9 cellular contexts compared by ENCODE assay signal in the genomic region with DNA sequence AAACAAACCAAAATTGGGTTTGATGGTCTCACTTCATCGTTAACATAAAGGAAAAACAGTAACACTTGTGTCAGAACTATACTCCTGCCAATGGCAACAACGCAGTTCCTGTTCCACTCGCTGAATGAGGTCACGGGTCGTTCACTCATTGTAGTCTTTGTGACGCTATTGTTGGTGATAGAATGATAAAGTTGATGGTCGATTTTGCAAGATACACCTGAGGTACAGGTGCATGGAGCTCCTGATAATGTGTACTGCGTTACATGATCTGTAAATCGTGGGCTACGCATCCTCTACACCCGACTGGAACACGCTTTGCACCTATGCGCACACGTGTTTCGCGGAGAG. TPM values are rescaled to one million over a fixed set of nuclear protein-coding genes. Genes with fewer than 3 reads are reported as not detected.
DNase-seq lines count a peak whose midpoint lies in the region; ATAC-seq, FAIRE-seq and TF ChIP-seq lines count a peak whose summit lies in the region.
"Had no signal": no experiment of that assay in that cellular context is flagged by ENCODE, and none has a peak within 500 bp of the region (broad histone marks: within the 10 kb centered on the region; RNA-seq: fewer than 3 reads in every experiment).

No MANE protein-coding gene starts in this region.

- peak overlapping the region; percentile 72 for H3K9ac ChIP-seq in endothelial cell of umbilical vein (replicated peaks; ENCODE audit: extremely low read depth, insufficient read depth, low read length)

- no peak for TF ChIP-seq POLR2A in endothelial cell of umbilical vein (IDR thresholded peaks at IDR 0.05; ENCODE audit: low read depth, low read length)

- intact Hi-C loops in PC-9 (cut with micrococcal nuclease; ENCODE audit: unreplicated experiment) (loop anchor here (1.0 to 5.0 kb wide), 5 partner anchors 45 to 813 kb away; partner anchors contain the start of genes LZIC, NMNAT1 and PEX14), endothelial cell of umbilical vein (cut with micrococcal nuclease) (loop anchor here (1.0 to 10.0 kb wide), 5 partner anchors 42 to 805 kb away; partner anchors contain the start of genes DFFA and UBE4B)

- H3F3A ChIP-seq in PC-9 (ENCODE audit: insufficient read depth, low read depth) = no peaks in the 10 kb centered on the region; the same call in 1 of the 2 replicates

- H2AFZ ChIP-seq in ACC112 (ENCODE audit: low read length, unreplicated experiment) (peak overlapping the region; percentile 94), PC-9 (peak overlapping the region; percentile 93), endothelial cell of umbilical vein (ENCODE audit: low read depth, low read length) (peak overlapping the region; percentile 18), osteoblast (ENCODE audit: low read length) (peak overlapping the region; percentile 91)

- H3K4me3 ChIP-seq in ACC112 (ENCODE audit: low read depth, low read length) = peak overlapping the region; percentile 89
- peak overlapping the region; percentile 71 for H3K4me3 ChIP-seq in PC-9
- peak overlapping the region in 2 of 3 experiments; percentile 55 to 67 for H3K4me3 ChIP-seq in endothelial cell of umbilical vein (replicated peaks in 1 of 3; ENCODE audit: insufficient read depth in 1 of 3, low read depth in 1 of 3, low read length in 3 of 3)
- peak overlapping the region; percentile 99 for H3K4me3 ChIP-seq in osteoblast (ENCODE audit: insufficient read depth, low read length)

- H3K4me2 ChIP-seq in PC-9 (peak overlapping the region; percentile 86), endothelial cell of umbilical vein (ENCODE audit: insufficient read depth, low read length) (peak overlapping the region; percentile 50), osteoblast (ENCODE audit: insufficient read depth, low read length) (peak overlapping the region; percentile 90)

- DNase-seq in PC-9 = no peak
- DNase-seq in endothelial cell of umbilical vein (ENCODE audit: low read depth, low spot score) = peak; percentile 82
- peak; percentile 62 for DNase-seq in osteoblast (ENCODE audit: insufficient read length, low spot score, missing footprints)
- DNase-seq in SKM-1 treated with dmso at 0.1 percent for 144 hours (lab: John Stamatoyannopoulos, UW; ENCODE audit: unreplicated experiment) = no peak

- H3K79me2 ChIP-seq in ACC112 (ENCODE audit: control insufficient read depth, insufficient read depth, low read length, unreplicated experiment) = peaks cover 5% of the 10 kb centered on the region
- H3K79me2 ChIP-seq in PC-9 (ENCODE audit: low read depth) = peaks cover 13% of the 10 kb centered on the region
- no peaks in the 10 kb centered on the region for H3K79me2 ChIP-seq in endothelial cell of umbilical vein (ENCODE audit: control insufficient read depth, insufficient read depth, low read length)
- peaks cover 21% of the 10 kb centered on the region for H3K79me2 ChIP-seq in osteoblast (ENCODE audit: insufficient read depth, low read length)

- peak overlapping the region; percentile 80; the same call in 1 of the 2 replicates for H3K27ac ChIP-seq in ACC112 (ENCODE audit: low read depth, low read length)
- H3K27ac ChIP-seq in PC-9 = no peak overlapping the region
- peak overlapping the region; percentile 42 for H3K27ac ChIP-seq in endothelial cell of umbilical vein (ENCODE audit: insufficient read depth, low read depth, low read length)
- no peak overlapping the region for H3K27ac ChIP-seq in osteoblast (ENCODE audit: low read depth, low read length)

- H3K27me3 ChIP-seq in ACC112 (ENCODE audit: insufficient read depth, low read length) (no peaks in the 10 kb centered on the region), PC-9 (ENCODE audit: insufficient read depth, low read depth) (no peaks in the 10 kb centered on the region), endothelial cell of umbilical vein (ENCODE audit: control insufficient read depth in 2 of 2, insufficient read depth in 2 of 2, low read length in 2 of 2) (no peaks in the 10 kb centered on the region), osteoblast (ENCODE audit: insufficient read depth, low read length) (no peaks in the 10 kb centered on the region)

- FAIRE-seq in endothelial cell of umbilical vein (lab: Jason Lieb, UNC) = peak; percentile 98
- FAIRE-seq: islet of Langerhans had no signal

- no peaks in the 10 kb centered on the region for H3K9me1 ChIP-seq in endothelial cell of umbilical vein (replicated peaks; ENCODE audit: control insufficient read depth, extremely low read depth, insufficient read depth, low read length)

- ATAC-seq in GM18907 (IDR thresholded peaks at IDR 0.05; ENCODE audit: unreplicated experiment) (peak; percentile 4), HG02610 (IDR thresholded peaks at IDR 0.05; ENCODE audit: unreplicated experiment) (no peak), HG03196 (IDR thresholded peaks at IDR 0.05; ENCODE audit: unreplicated experiment) (no peak)

- H4K20me1 ChIP-seq in PC-9 (ENCODE audit: insufficient read depth) (no peaks in the 10 kb centered on the region), endothelial cell of umbilical vein (replicated peaks; ENCODE audit: control insufficient read depth, extremely low read depth, insufficient read depth, low read length) (no peaks in the 10 kb centered on the region), osteoblast (ENCODE audit: insufficient read depth, low read length) (no peaks in the 10 kb centered on the region)

- POLR2A ChIA-PET in PC-9 (lab: Charles Lee; ENCODE audit: unreplicated experiment) = interaction anchor here (0.5 kb wide), 1 partner anchor 64 kb away, joined by 3 read pairs; no protein-coding TSS in a partner anchor
- POLR2A ChIA-PET in endothelial cell of umbilical vein (lab: Charles Lee) = interaction anchor here (1.1 to 1.6 kb wide), 2 partner anchors 14 to 64 kb away, joined by 3 to 6 read pairs; no protein-coding TSS in a partner anchor

- H3K36me3 ChIP-seq in ACC112 (ENCODE audit: insufficient read depth, low read length) = no peaks in the 10 kb centered on the region
- no peaks in the 10 kb centered on the region for H3K36me3 ChIP-seq in PC-9 (ENCODE audit: low read depth)
- H3K36me3 ChIP-seq in endothelial cell of umbilical vein (ENCODE audit: control insufficient read depth in 2 of 2, extremely low read depth in 1 of 2, insufficient read depth in 2 of 2, low read length in 2 of 2) = no peaks in the 10 kb centered on the region
- H3K36me3 ChIP-seq in osteoblast (ENCODE audit: insufficient read depth, low read length) = no peaks in the 10 kb centered on the region

- dilution Hi-C loops in endothelial cell of umbilical vein (cut with MboI; ENCODE audit: extremely low pct_ligation_motif_present, low sequenced_read_pairs) = no loop called here

- no peak for TF ChIP-seq CTCF in PC-9 (conservative IDR thresholded peaks at IDR 0.05)
- TF ChIP-seq CTCF in endothelial cell of umbilical vein (IDR thresholded peaks at IDR 0.05; ENCODE audit: extremely low read depth in 1 of 2, insufficient read depth in 1 of 2, low read depth in 1 of 2, low read length in 2 of 2) = no peak
- TF ChIP-seq CTCF in osteoblast (IDR thresholded peaks at IDR 0.05; ENCODE audit: extremely low read depth, low read depth, low read length) = no peak

- H3K9me3 ChIP-seq in PC-9 (ENCODE audit: insufficient read depth, low read depth) (no peaks in the 10 kb centered on the region), endothelial cell of umbilical vein (replicated peaks; ENCODE audit: control insufficient read depth, insufficient read depth, low read length) (no peaks in the 10 kb centered on the region), osteoblast (ENCODE audit: low read depth, low read length) (no peaks in the 10 kb centered on the region)

- H3K4me1 ChIP-seq in ACC112 (ENCODE audit: control insufficient read depth, insufficient read depth, low read length, unreplicated experiment) (peaks cover 7% of the 10 kb centered on the region), PC-9 (replicated peaks; ENCODE audit: insufficient read depth) (peaks cover 10% of the 10 kb centered on the region), endothelial cell of umbilical vein (ENCODE audit: control insufficient read depth, extremely low read depth, insufficient read depth, low read length) (peaks cover 14% of the 10 kb centered on the region), osteoblast (ENCODE audit: insufficient read depth, low read length) (peaks cover 15% of the 10 kb centered on the region)

- CTCF ChIA-PET in PC-9 (lab: Charles Lee) = interaction anchor here (0.6 to 3.3 kb wide), 3 partner anchors 43 to 64 kb away, joined by 3 to 19 read pairs (median 3); no protein-coding TSS in a partner anchor
- CTCF ChIA-PET in endothelial cell of umbilical vein (lab: Charles Lee) = interaction anchor here (0.9 to 3.3 kb wide), 22 partner anchors 8 to 440 kb away, joined by 3 to 123 read pairs (median 6); partner anchors contain the start of genes DFFA, KIF1B and PGD

- no TSS peak for BruUV-seq in PC-9 (replicated peaks; lab: Mats Ljungman, UMichigan)
- no TSS peak for BruUV-seq in endothelial cell of umbilical vein (replicated peaks; lab: Mats Ljungman, UMichigan)

- H3K9me2 ChIP-seq in PC-9 (ENCODE audit: insufficient read depth) = no peaks in the 10 kb centered on the region

RNA-seq across cellular contexts. Expression of gene CENPS, which starts 0.4 kb away (rescaled TPM):
- 28.5 and 35.9 TPM in 2 replicates for total RNA-seq in PC-9 (2021)
- total RNA-seq in endothelial cell of umbilical vein = 16.2 and 17.0 TPM in 2 replicates
- 8.7 and 10.2 TPM in 2 replicates for polyA plus RNA-seq in endothelial cell of umbilical vein
- polyA plus RNA-seq in endothelial cell of umbilical vein (2011; cell fraction: cytosol; rRNA removed) = 9.0 and 11.3 TPM in 2 replicates
- 4.8 and 5.6 TPM in 2 replicates for polyA plus RNA-seq in endothelial cell of umbilical vein (2011; cell fraction: nucleus; rRNA removed)
- 12.6 and 17.0 TPM in 2 replicates for polyA plus RNA-seq in endothelial cell of umbilical vein (2012)
- 1.0 and 1.2 TPM in 2 replicates for polyA minus RNA-seq in endothelial cell of umbilical vein
- polyA minus RNA-seq in endothelial cell of umbilical vein (2011; cell fraction: cytosol; rRNA and poly(A)+ RNA removed) = 9.5 TPM
- polyA minus RNA-seq in endothelial cell of umbilical vein (2011; cell fraction: nucleus; rRNA and poly(A)+ RNA removed) = 3.4 and 10.4 TPM in 2 replicates
- 13.6 and 17.4 TPM in 2 replicates for total RNA-seq in osteoblast

RNA-seq across cellular contexts. Expression of gene CORT, which starts 20.0 kb away (rescaled TPM):
- total RNA-seq in PC-9 (2021) = 1.4 and 1.6 TPM in 2 replicates
- total RNA-seq in endothelial cell of umbilical vein = not detected in 2 replicates
- polyA plus RNA-seq in endothelial cell of umbilical vein = 0.11 TPM in 1 of 2 replicates, not detected in the other
- 0.14 and 0.18 TPM in 2 replicates for polyA plus RNA-seq in endothelial cell of umbilical vein (2011; cell fraction: cytosol; rRNA removed)
- polyA plus RNA-seq in endothelial cell of umbilical vein (2011; cell fraction: nucleus; rRNA removed) = 0.51 and 0.69 TPM in 2 replicates
- polyA plus RNA-seq in endothelial cell of umbilical vein (2012) = not detected in 2 replicates
- not detected in 2 replicates for polyA minus RNA-seq in endothelial cell of umbilical vein
- not detected for polyA minus RNA-seq in endothelial cell of umbilical vein (2011; cell fraction: cytosol; rRNA and poly(A)+ RNA removed)
- 0.87 TPM in 1 of 2 replicates, not detected in the other for polyA minus RNA-seq in endothelial cell of umbilical vein (2011; cell fraction: nucleus; rRNA and poly(A)+ RNA removed)
- 0.29 and 0.36 TPM in 2 replicates for total RNA-seq in osteoblast

RNA-seq across cellular contexts. Expression of gene PGD, which starts 31.0 kb away (rescaled TPM):
- total RNA-seq in PC-9 (2021) (526 and 559 TPM in 2 replicates), endothelial cell of umbilical vein (303 and 307 TPM in 2 replicates), osteoblast (136 and 142 TPM in 2 replicates)
- polyA plus RNA-seq in endothelial cell of umbilical vein = 189 and 196 TPM in 2 replicates
- 153 and 175 TPM in 2 replicates for polyA plus RNA-seq in endothelial cell of umbilical vein (2011; cell fraction: cytosol; rRNA removed)
- 121 and 149 TPM in 2 replicates for polyA plus RNA-seq in endothelial cell of umbilical vein (2011; cell fraction: nucleus; rRNA removed)
- polyA plus RNA-seq in endothelial cell of umbilical vein (2012) = 280 and 365 TPM in 2 replicates
- polyA minus RNA-seq in endothelial cell of umbilical vein = 206 and 248 TPM in 2 replicates
- polyA minus RNA-seq in endothelial cell of umbilical vein (2011; cell fraction: cytosol; rRNA and poly(A)+ RNA removed) = 66.0 TPM
- 59.0 and 66.0 TPM in 2 replicates for polyA minus RNA-seq in endothelial cell of umbilical vein (2011; cell fraction: nucleus; rRNA and poly(A)+ RNA removed)

RNA-seq across cellular contexts. Expression of gene DFFA, which starts 42.5 kb away (rescaled TPM):
- total RNA-seq in PC-9 (2021) (35.2 and 36.8 TPM in 2 replicates), endothelial cell of umbilical vein (44.5 and 45.9 TPM in 2 replicates), osteoblast (27.9 and 32.7 TPM in 2 replicates)
- 21.0 and 30.0 TPM in 2 replicates for polyA plus RNA-seq in endothelial cell of umbilical vein
- polyA plus RNA-seq in endothelial cell of umbilical vein (2011; cell fraction: cytosol; rRNA removed) = 30.1 and 35.7 TPM in 2 replicates
- polyA plus RNA-seq in endothelial cell of umbilical vein (2011; cell fraction: nucleus; rRNA removed) = 16.9 and 17.5 TPM in 2 replicates
- polyA plus RNA-seq in endothelial cell of umbilical vein (2012) = 35.6 and 39.8 TPM in 2 replicates
- polyA minus RNA-seq in endothelial cell of umbilical vein = 50.9 and 54.5 TPM in 2 replicates
- polyA minus RNA-seq in endothelial cell of umbilical vein (2011; cell fraction: cytosol; rRNA and poly(A)+ RNA removed) = 19.4 TPM
- 8.4 and 10.9 TPM in 2 replicates for polyA minus RNA-seq in endothelial cell of umbilical vein (2011; cell fraction: nucleus; rRNA and poly(A)+ RNA removed)

RNA-seq across cellular contexts. Expression of gene PEX14, which starts 44.9 kb away (rescaled TPM):
- 28.3 and 34.7 TPM in 2 replicates for total RNA-seq in PC-9 (2021)
- total RNA-seq in endothelial cell of umbilical vein = 22.8 and 26.5 TPM in 2 replicates
- polyA plus RNA-seq in endothelial cell of umbilical vein = 19.5 and 20.1 TPM in 2 replicates
- 11.0 and 15.8 TPM in 2 replicates for polyA plus RNA-seq in endothelial cell of umbilical vein (2011; cell fraction: cytosol; rRNA removed)
- polyA plus RNA-seq in endothelial cell of umbilical vein (2011; cell fraction: nucleus; rRNA removed) = 21.3 and 21.7 TPM in 2 replicates
- 15.3 and 18.1 TPM in 2 replicates for polyA plus RNA-seq in endothelial cell of umbilical vein (2012)
- 9.4 and 18.6 TPM in 2 replicates for polyA minus RNA-seq in endothelial cell of umbilical vein
- polyA minus RNA-seq in endothelial cell of umbilical vein (2011; cell fraction: cytosol; rRNA and poly(A)+ RNA removed) = 5.4 TPM
- polyA minus RNA-seq in endothelial cell of umbilical vein (2011; cell fraction: nucleus; rRNA and poly(A)+ RNA removed) = 10.7 and 22.7 TPM in 2 replicates
- 15.2 and 15.3 TPM in 2 replicates for total RNA-seq in osteoblast

Comparison
In these comparisons a context has a peak if more than half of its experiments do, and no peak if none do; other contexts are left out.
1. H2AFZ ChIP-seq: peak in every context shown above with its lines; median percentile 94 in ACC112; 93 in PC-9; 91 in osteoblast; 18 in endothelial cell of umbilical vein.
2. H3K27ac ChIP-seq: peak in ACC112 (single experiment) and endothelial cell of umbilical vein (single experiment); none in PC-9 (single experiment) and osteoblast (single experiment).
3. DNase-seq: peak in endothelial cell of umbilical vein (single experiment) and osteoblast (single experiment); none in PC-9 (0 of 2) and SKM-1 treated with dmso at 0.1 percent for 144 hours (single experiment).
4. Peak in every context shown above with its lines, with median percentiles within 50 percentile points of each other: H3K4me3 ChIP-seq and H3K4me2 ChIP-seq.